Comparison of ENCODE assay signal across 33 cellular contexts in the genomic region with DNA sequence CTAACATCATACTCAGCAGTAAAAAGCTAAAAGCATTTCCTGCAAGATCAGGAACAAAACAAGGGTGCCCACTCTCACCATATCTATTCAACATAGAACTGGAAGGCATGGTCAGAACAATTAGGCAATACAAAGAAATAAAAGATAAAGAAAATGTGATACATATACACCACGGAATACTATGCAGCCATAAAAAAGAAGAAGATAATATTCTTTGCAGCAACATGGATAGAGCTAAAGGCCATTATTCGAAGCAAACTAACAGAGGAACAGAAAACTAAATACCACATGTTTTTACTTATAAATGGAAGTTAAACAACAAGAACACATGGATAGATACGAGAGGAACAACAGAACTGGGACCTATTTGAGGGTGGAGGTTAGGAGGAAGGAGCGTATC.
DNase-seq lines count a peak whose midpoint lies in the region; ATAC-seq, FAIRE-seq and TF ChIP-seq lines count a peak whose summit lies in the region.
"Had no signal": no experiment of that assay in that cellular context is flagged by ENCODE, and none has a peak within 500 bp of the region (broad histone marks: within the 10 kb centered on the region; RNA-seq: fewer than 3 reads in every experiment).

No MANE protein-coding gene starts in this region.

- FAIRE-seq in H54 (lab: Jason Lieb, UNC) (peak; percentile 15), K562 (lab: Jason Lieb, UNC) (no peak)
- FAIRE-seq: A204.1, A549, D721Med had no signal

- no peaks in the 10 kb centered on the region for H3K36me3 ChIP-seq in HEK293 (ENCODE audit: control insufficient read depth in 2 of 2, insufficient read depth in 1 of 2, low read length in 2 of 2)
- H3K36me3 ChIP-seq in K562 (ENCODE audit: control insufficient read depth, insufficient read depth, low read length), result no peaks in the 10 kb centered on the region
- H3K36me3 ChIP-seq in OCI-LY7 (ENCODE audit: insufficient read depth, low read length), result no peaks in the 10 kb centered on the region
- H3K36me3 ChIP-seq: BE2C; BLaER1; BLaER1 treated with 17β-estradiol and CSF1 and Interleukin-3, amounts not matched to agents 10 nM and 100 nM had no signal

- H3K9me3 ChIP-seq in HEK293 (ENCODE audit: control insufficient read depth, insufficient read depth, low read depth, low read length) (no peaks in the 10 kb centered on the region), K562 (replicated peaks; ENCODE audit: control insufficient read depth, insufficient read depth, low read depth, low read length) (no peaks in the 10 kb centered on the region), OCI-LY7 (ENCODE audit: low read length) (no peaks in the 10 kb centered on the region)
- H3K9me3 ChIP-seq: A549, BE2C, BLaER1, Caco-2 had no signal

- H3K4me2 ChIP-seq in K562 (ENCODE audit: insufficient read depth, low read length) (no peak overlapping the region), OCI-LY7 (ENCODE audit: low read length) (no peak overlapping the region)
- H3K4me2 ChIP-seq: A549; BLaER1; BLaER1 treated with 17β-estradiol and CSF1 and Interleukin-3, amounts not matched to agents 10 nM and 100 nM had no signal

- TF ChIP-seq POLR2A in H54 (IDR thresholded peaks at IDR 0.05; ENCODE audit: low read depth, low read length) (no peak), K562 (conservative IDR thresholded peaks at IDR 0.05) (no peak)

- no peak for TF ChIP-seq CTCF in HEK293 (tag by site-specific recombination; IDR thresholded peaks at IDR 0.05)
- no peak for TF ChIP-seq CTCF in K562 (IDR thresholded peaks at IDR 0.05 in 2 of 3, conservative IDR thresholded peaks at IDR 0.05 in 1 of 3; ENCODE audit: insufficient read depth in 2 of 3, low read depth in 1 of 3, low read length in 3 of 3)
- TF ChIP-seq CTCF in OCI-LY7 (conservative IDR thresholded peaks at IDR 0.05; ENCODE audit: low read length), result no peak

- H3K4me3 ChIP-seq in HEK293 (ENCODE audit: low read depth, low read length) (no peak overlapping the region), K562 (no peak overlapping the region), OCI-LY7 (ENCODE audit: low read depth, low read length, poor library complexity, severe bottlenecking) (no peak overlapping the region)
- H3K4me3 ChIP-seq: A549; BLaER1; BLaER1 treated with 17β-estradiol and CSF1 and Interleukin-3, amounts not matched to agents 10 nM and 100 nM had no signal

- no peak for TF ChIP-seq RAD21 in K562 (CRISPR knock-in tag; conservative IDR thresholded peaks at IDR 0.05 in 1 of 2, IDR thresholded peaks at IDR 0.05 in 1 of 2)

- H3K27me3 ChIP-seq in K562 (ENCODE audit: control insufficient read depth in 2 of 2, insufficient read depth in 2 of 2, low read length in 2 of 2), result no peaks in the 10 kb centered on the region
- H3K27me3 ChIP-seq: BE2C; BLaER1; BLaER1 treated with 17β-estradiol and CSF1 and Interleukin-3, amounts not matched to agents 10 nM and 100 nM had no signal

- no peaks in the 10 kb centered on the region for H3K9me1 ChIP-seq in K562 (ENCODE audit: control insufficient read depth, insufficient read depth, low read length)

- H3K4me1 ChIP-seq in HEK293 (ENCODE audit: control insufficient read depth, insufficient read depth, low read length) (no peaks in the 10 kb centered on the region), K562 (replicated peaks in 1 of 2; ENCODE audit: control insufficient read depth in 2 of 2, insufficient read depth in 2 of 2, low read length in 2 of 2) (no peaks in the 10 kb centered on the region), OCI-LY7 (ENCODE audit: insufficient read depth, low read length, poor library complexity, severe bottlenecking) (no peaks in the 10 kb centered on the region)
- H3K4me1 ChIP-seq: A549; BE2C; BLaER1; BLaER1 treated with 17β-estradiol and CSF1 and Interleukin-3, amounts not matched to agents 10 nM and 100 nM; Caco-2 had no signal

- H3K27ac ChIP-seq in HEK293 (ENCODE audit: extremely low read depth, low read depth, low read length), result no peak overlapping the region
- H3K27ac ChIP-seq in K562 (ENCODE audit: extremely low read depth, low read depth, low read length), result no peak overlapping the region
- no peak overlapping the region for H3K27ac ChIP-seq in OCI-LY7 (ENCODE audit: low read depth, low read length, poor library complexity, severe bottlenecking)
- H3K27ac ChIP-seq: 22Rv1; A549; BLaER1; BLaER1 treated with 17β-estradiol and CSF1 and Interleukin-3, amounts not matched to agents 10 nM and 100 nM; C4-2B had no signal

- DNase-seq in H54 (ENCODE audit: insufficient read length, low spot score) (no peak), K562 (ENCODE audit: extremely low read depth in 1 of 4, low spot score in 3 of 4) (no peak), CD1c-positive myeloid dendritic cell (ENCODE audit: extremely low spot score) (no peak), HEK293T (ENCODE audit: extremely low spot score) (no peak), OCI-LY7 (ENCODE audit: low spot score) (no peak)
- DNase-seq: 8988T; ACHN; AML-193; BE2C; C1 segment of cervical spinal cord; Caco-2; Calu3; CD4-positive, alpha-beta memory T cell; CD4-positive, alpha-beta T cell; CD4-positive, CD25-positive, alpha-beta regulatory T cell; CD8-positive, alpha-beta memory T cell; CD8-positive, alpha-beta T cell; COR-L47; DMS 273 treated with DMSO at 0.1 percent for 48 hours; DMS153; DMS53; DMS79; DMS79 treated with DMSO at 0.1 percent for 48 hours; DND-41; EL had no signal

- intact Hi-C loops in K562 (cut with micrococcal nuclease), result no loop called here
- intact Hi-C loops in OCI-LY7 (cut with micrococcal nuclease; ENCODE audit: unreplicated experiment), result no loop called here

- BruUV-seq in K562 (replicated peaks; lab: Mats Ljungman, UMichigan) (no TSS peak), OCI-LY7 (replicated peaks; lab: Mats Ljungman, UMichigan) (no TSS peak)

- POLR2A ChIA-PET in HEK293 (lab: Yijun Ruan, JAX) (no interaction called here), K562 (lab: Yijun Ruan, JAX) (no interaction called here), HEK293T (lab: Yijun Ruan, JAX) (no interaction called here), OCI-LY7 (lab: Charles Lee) (no interaction called here)

- H2AFZ ChIP-seq in K562 (ENCODE audit: low read depth, low read length) (no peak overlapping the region), OCI-LY7 (ENCODE audit: low read length) (no peak overlapping the region)

- peaks cover 32% of the 10 kb centered on the region; the same call in 1 of the 3 replicates for H3K79me2 ChIP-seq in K562 (ENCODE audit: control insufficient read depth, insufficient read depth, low read length)
- H3K79me2 ChIP-seq in OCI-LY7 (ENCODE audit: insufficient read depth, low read depth, low read length), result no peaks in the 10 kb centered on the region

- no peaks in the 10 kb centered on the region for H4K20me1 ChIP-seq in K562 (replicated peaks; ENCODE audit: control insufficient read depth, insufficient read depth, low read length)
- no peaks in the 10 kb centered on the region for H4K20me1 ChIP-seq in OCI-LY7 (ENCODE audit: insufficient read depth, low read length)
- H4K20me1 ChIP-seq: BLaER1; BLaER1 treated with 17β-estradiol and CSF1 and Interleukin-3, amounts not matched to agents 10 nM and 100 nM had no signal

- CTCF ChIA-PET in HEK293 (lab: Yijun Ruan, JAX), result no interaction called here
- CTCF ChIA-PET in K562 (lab: Yijun Ruan, JAX; ENCODE audit: low intra/inter-chr PET ratio), result no interaction called here
- CTCF ChIA-PET in HEK293T (lab: Yijun Ruan, JAX), result no interaction called here
- CTCF ChIA-PET in OCI-LY7 (lab: Charles Lee; ENCODE audit: unreplicated experiment), result no interaction called here

- ATAC-seq in K562, result no peak
- ATAC-seq: A549; CD8-positive, alpha-beta T cell had no signal

- no peaks in the 10 kb centered on the region for H3K9me2 ChIP-seq in OCI-LY7 (ENCODE audit: insufficient read depth, low read length)

- no peak overlapping the region for H3K9ac ChIP-seq in K562 (ENCODE audit: insufficient read depth in 1 of 2, low read depth in 2 of 2, low read length in 2 of 2)
- H3K9ac ChIP-seq: BLaER1; BLaER1 treated with 17β-estradiol and CSF1 and Interleukin-3, amounts not matched to agents 10 nM and 100 nM had no signal

- 14% methylated on average over 4 of the region's 4 CpGs for WGBS in K562 (ENCODE audit: insufficient coverage, low coverage, missing lambda C conversion rate)

- in situ Hi-C loops in K562 (cut with MboI), result no loop called here

- TF ChIP-seq EP300 in K562 (IDR thresholded peaks at IDR 0.05; ENCODE audit: low read length), result no peak

TF ChIP-seq in HEK293, 187 proteins besides CTCF, POLR2A, EP300 and RAD21:
- peak; percentile 63; the same call in 1 of the 2 replicates for TF ChIP-seq ZNF146 (tag by site-specific recombination; IDR thresholded peaks at IDR 0.05)
- TF ChIP-seq ZNF747 (tag by site-specific recombination; IDR thresholded peaks at IDR 0.05), result no peak

TF ChIP-seq in K562, 482 proteins besides CTCF, POLR2A, EP300 and RAD21:
- TF ChIP-seq BRCA1 (IDR thresholded peaks at IDR 0.05) (no peak), BRCA1 (CRISPR knock-in tag; IDR thresholded peaks at IDR 0.05) (no peak), NR2C2 (CRISPR knock-in tag; IDR thresholded peaks at IDR 0.05) (no peak), NR2C2 (tag; IDR thresholded peaks at IDR 0.05) (no peak), POLR2H (tag; IDR thresholded peaks at IDR 0.05; ENCODE audit: low read depth) (no peak), ZNF146 (CRISPR knock-in tag; IDR thresholded peaks at IDR 0.05; ENCODE audit: unreplicated experiment) (peak; percentile 60), TAF1 (IDR thresholded peaks at IDR 0.05; ENCODE audit: control insufficient read depth, extremely low read depth, insufficient read depth, low read length, severe bottlenecking) (no peak)

TF ChIP-seq in HEK293T, 16 proteins besides CTCF, POLR2A, EP300 and RAD21:
- TF ChIP-seq TARDBP (IDR thresholded peaks at IDR 0.05) (no peak), BHLHE40 (IDR thresholded peaks at IDR 0.05; ENCODE audit: borderline replicate concordance) (no peak), SUZ12 (IDR thresholded peaks at IDR 0.05) (no peak), HDGF (IDR thresholded peaks at IDR 0.05; ENCODE audit: borderline replicate concordance) (no peak)
